In genomic region chr1:6971048-6971447, GRCh38 we compare ENCODE assay signal across 1 cellular context.
TF ChIP-seq lines count a peak whose summit lies in the region.

No MANE protein-coding gene starts in this region.

TF ChIP-seq in SK-N-SH treated with all-trans-retinoic acid at 6 μM for 48 hours, 23 proteins besides CTCF, POLR2A, EP300 and RAD21 (continued from another document):
- TF ChIP-seq CREB5 (CRISPR knock-in tag; IDR thresholded peaks at IDR 0.05; ENCODE audit: low read depth) (no peak), OSR1 (CRISPR knock-in tag; IDR thresholded peaks at IDR 0.05) (no peak), ZNF8 (CRISPR knock-in tag; IDR thresholded peaks at IDR 0.05) (no peak), GLIS3 (CRISPR knock-in tag; IDR thresholded peaks at IDR 0.05) (no peak), CSDC2 (CRISPR knock-in tag; IDR thresholded peaks at IDR 0.05) (no peak), ZNF565 (CRISPR knock-in tag; conservative IDR thresholded peaks at IDR 0.05; ENCODE audit: low read depth) (no peak), ARNTL (CRISPR knock-in tag; IDR thresholded peaks at IDR 0.05; ENCODE audit: borderline replicate concordance, low read depth) (no peak), SNAI2 (CRISPR knock-in tag; IDR thresholded peaks at IDR 0.05) (no peak), ZFP30 (CRISPR knock-in tag; IDR thresholded peaks at IDR 0.05) (no peak)
